ENCODE assay signal across 14 cellular contexts in genomic region chr6:10424005-10424404, GRCh38. TPM values are rescaled to one million over a fixed set of nuclear protein-coding genes. Genes with fewer than 3 reads are reported as not detected.
A peak's percentile ranks its signal among the peaks of the same experiment; 100 is the strongest.
DNase-seq lines count a peak whose midpoint lies in the region; ATAC-seq, FAIRE-seq and TF ChIP-seq lines count a peak whose summit lies in the region.
"Had no signal": no experiment of that assay in that cellular context is flagged by ENCODE, and none has a peak within 500 bp of the region (broad histone marks: within the 10 kb centered on the region; RNA-seq: fewer than 3 reads in every experiment).

No MANE protein-coding gene starts in this region.

- peaks cover 27 to 47% of the 10 kb centered on the region in 2 experiments for H4K20me1 ChIP-seq in H1 (replicated peaks in 1 of 2; ENCODE audit: control insufficient read depth in 1 of 2, insufficient read depth in 2 of 2, low read length in 2 of 2)

- intact Hi-C loops in CD4-positive, alpha-beta memory T cell (cut with micrococcal nuclease) = no loop called here

- WGBS in H1 (ENCODE audit: extremely low coverage in 1 of 2, insufficient coverage in 1 of 2, insufficient read length in 1 of 2, insufficient replicate concordance in 2 of 2, low coverage in 1 of 2, low lambda C conversion rate in 2 of 2, missing lambda C conversion rate in 1 of 2), 2 experiments = 3% methylated on average over 5 of the region's 5 CpGs; no CpG with 5 or more reads in 1 of the 2 experiments

- H3K36me3 Mint-ChIP-seq in CD4-positive, alpha-beta memory T cell = peaks cover 1 to 6% of the 10 kb centered on the region in 2 donors

- no peak overlapping the region for H4K91ac ChIP-seq in H1 (replicated peaks; ENCODE audit: insufficient read length, low read length)

- no peaks in the 10 kb centered on the region for H3K79me2 ChIP-seq in H1 (ENCODE audit: control insufficient read depth in 1 of 2, insufficient read depth in 2 of 2, low read length in 2 of 2)

- H2BK120ac ChIP-seq in H1 (replicated peaks; ENCODE audit: low read depth, low read length) = no peak overlapping the region

- POLR2A ChIA-PET in H1 (lab: Charles Lee; ENCODE audit: partially characterized antibody) = interaction anchor here (1.4 to 2.9 kb wide), 3 partner anchors 9 to 14 kb away, joined by 4 to 10 read pairs (median 5); partner anchors contain the start of gene TFAP2A
- POLR2A ChIA-PET in CD4-positive, alpha-beta memory T cell (lab: Charles Lee; ENCODE audit: partially characterized antibody) = no interaction called here

- H3K79me1 ChIP-seq in H1 (ENCODE audit: low read depth, low read length) = no peaks in the 10 kb centered on the region

- H3K23ac ChIP-seq in H1 (ENCODE audit: insufficient read length) = no peak overlapping the region

- peak overlapping the region in 1 of 2 experiments; percentile 63; a peak in 1 of 4 replicates for H3K4me2 ChIP-seq in H1 (ENCODE audit: insufficient read depth in 1 of 2, low read depth in 2 of 2, low read length in 2 of 2)

- no peak overlapping the region for H3K9ac ChIP-seq in H1 (replicated peaks in 1 of 4; ENCODE audit: extremely low read depth in 1 of 4, low read depth in 3 of 4, low read length in 3 of 4)

- H3K27ac ChIP-seq in H1 (ENCODE audit: low read depth, low read length) = no peak overlapping the region
- H3K27ac ChIP-seq in CD4-positive, alpha-beta memory T cell (ENCODE audit: low read depth, low read length) = no peak overlapping the region
- H3K27ac ChIP-seq: SJCRH30 had no signal

- no peak overlapping the region for H2AFZ ChIP-seq in H1 (ENCODE audit: low read length)

- H2BK5ac ChIP-seq in H1 (ENCODE audit: low read depth, low read length) = no peak overlapping the region

- CTCF ChIA-PET in H1 (lab: Charles Lee; ENCODE audit: partially characterized antibody) = interaction anchor here (0.6 to 21.9 kb wide), 9 partner anchors 9 to 666 kb away, joined by 3 to 365 read pairs (median 4); partner anchors contain the start of gene TFAP2A
- CTCF ChIA-PET in CD4-positive, alpha-beta memory T cell (lab: Charles Lee; ENCODE audit: partially characterized antibody) = no interaction called here

- H2BK15ac ChIP-seq in H1 (ENCODE audit: low read length) = no peak overlapping the region

- H4K5ac ChIP-seq in H1 (ENCODE audit: insufficient read length, low read depth, low read length) = no peak overlapping the region

- no peak overlapping the region for H3K4me3 Mint-ChIP-seq in CD4-positive, alpha-beta memory T cell

- peaks cover 0 to 39% (median 21%) of the 10 kb centered on the region in 4 experiments; a peak in 6 of 7 replicates for H3K4me1 ChIP-seq in H1 (replicated peaks in 1 of 4; ENCODE audit: control insufficient read depth in 3 of 4, insufficient read depth in 4 of 4, low read length in 3 of 4)
- H3K4me1 ChIP-seq in CD4-positive, alpha-beta memory T cell (ENCODE audit: insufficient read depth, low read length) = peaks cover 14% of the 10 kb centered on the region
- H3K4me1 ChIP-seq: SJCRH30 had no signal

- H2BK20ac ChIP-seq in H1 (ENCODE audit: low read length) = no peak overlapping the region

- H3K56ac ChIP-seq in H1 (replicated peaks; ENCODE audit: insufficient read length, low read depth, low read length) = no peak overlapping the region

- peaks cover 0 to 18% (median 6%) of the 10 kb centered on the region in 8 donors for H3K9me3 Mint-ChIP-seq in CD4-positive, alpha-beta memory T cell
- H3K9me3 Mint-ChIP-seq: nephron had no signal

- H3K9me3 ChIP-seq in H1 (ENCODE audit: insufficient read depth in 2 of 2, low read depth in 1 of 2, low read length in 1 of 2) = no peaks in the 10 kb centered on the region
- H3K9me3 ChIP-seq in CD4-positive, alpha-beta memory T cell (ENCODE audit: control insufficient read depth in 1 of 2, low read length in 2 of 2) = no peaks in the 10 kb centered on the region
- H3K9me3 ChIP-seq: SJCRH30 had no signal

- no peak for TF ChIP-seq EP300 in H1 (IDR thresholded peaks at IDR 0.05; ENCODE audit: borderline replicate concordance in 1 of 2, low read depth in 2 of 2, low read length in 2 of 2)

- peaks cover 88 to 98% (median 93%) of the 10 kb centered on the region in 4 experiments for H3K27me3 ChIP-seq in H1 (replicated peaks in 1 of 4; ENCODE audit: control insufficient read depth in 3 of 4, extremely low read depth in 1 of 4, insufficient read depth in 3 of 4, low read length in 3 of 4)
- peaks cover 58% of the 10 kb centered on the region for H3K27me3 ChIP-seq in CD4-positive, alpha-beta memory T cell (ENCODE audit: insufficient read depth, low read length)
- H3K27me3 ChIP-seq: SJCRH30 had no signal

- no peak for FAIRE-seq in H1 (lab: Jason Lieb, UNC)
- FAIRE-seq: D721Med, kidney had no signal

- peaks cover 2% of the 10 kb centered on the region; the same call in 1 of the 2 replicates for H3K23me2 ChIP-seq in H1 (ENCODE audit: low read depth, low read length)

- H2AK5ac ChIP-seq in H1 (ENCODE audit: low read depth, low read length) = no peak overlapping the region

- no peak overlapping the region for H3K14ac ChIP-seq in H1 (ENCODE audit: insufficient read length)

- peaks cover 7 to 29% (median 19%) of the 10 kb centered on the region in 4 donors for H3K4me1 Mint-ChIP-seq in CD4-positive, alpha-beta memory T cell

- no peak for ATAC-seq in HG03139 (IDR thresholded peaks at IDR 0.05; ENCODE audit: unreplicated experiment)

- H3K4me3 ChIP-seq in AG09309 (ENCODE audit: control insufficient read depth, low read depth, low read length) (no peak overlapping the region), H1 (ENCODE audit: extremely low read depth in 1 of 4, insufficient read depth in 2 of 4, low read depth in 3 of 4, low read length in 4 of 4) (no peak overlapping the region)
- no peak overlapping the region for H3K4me3 ChIP-seq in CD4-positive, alpha-beta memory T cell (ENCODE audit: low read length in 2 of 2)
- H3K4me3 ChIP-seq: SJCRH30 had no signal

- H3K27ac Mint-ChIP-seq in CD4-positive, alpha-beta memory T cell = no peak overlapping the region
- H3K27ac Mint-ChIP-seq: nephron had no signal

- H3K27me3 Mint-ChIP-seq in CD4-positive, alpha-beta memory T cell = peaks cover 63 to 65% of the 10 kb centered on the region in 2 donors

- TF ChIP-seq RAD21 in H1 (IDR thresholded peaks at IDR 0.05 in 1 of 2, conservative IDR thresholded peaks at IDR 0.05 in 1 of 2; ENCODE audit: low read depth in 2 of 2, low read length in 2 of 2) = no peak

- peaks cover 0 to 4% (median 0%) of the 10 kb centered on the region in 4 experiments; a peak in 1 of 8 replicates for H3K36me3 ChIP-seq in H1 (ENCODE audit: control insufficient read depth in 2 of 4, insufficient read depth in 4 of 4, low read length in 3 of 4)
- H3K36me3 ChIP-seq in CD4-positive, alpha-beta memory T cell (ENCODE audit: insufficient read depth, low read length) = no peaks in the 10 kb centered on the region
- H3K36me3 ChIP-seq: SJCRH30 had no signal

- H4K8ac ChIP-seq in H1 (ENCODE audit: extremely low read depth, insufficient read depth, low read length) = no peak overlapping the region

- peak; percentile 8 for TF ChIP-seq CTCF in AG09309 (IDR thresholded peaks at IDR 0.05; ENCODE audit: control insufficient read depth, insufficient read depth, low read depth, low read length, missing control alignments)
- peak in 1 of 3 experiments; percentile 26; a peak in 1 of 4 replicates for TF ChIP-seq CTCF in H1 (IDR thresholded peaks at IDR 0.05; ENCODE audit: control extremely low read depth in 1 of 3, insufficient read depth in 1 of 3, low read depth in 1 of 3, low read length in 3 of 3)

- H3K4ac ChIP-seq in H1 (replicated peaks; ENCODE audit: insufficient read length, low read depth, low read length) = no peak overlapping the region

- no peak overlapping the region for H3K18ac ChIP-seq in H1 (ENCODE audit: extremely low read depth, low read length)

- H2BK12ac ChIP-seq in H1 (ENCODE audit: low read depth, low read length) = no peak overlapping the region

- DNase-seq in AG09309 (ENCODE audit: low read depth) (no peak), ELF-1 (ENCODE audit: low read depth, low spot score) (peak; percentile 46), NCI-H146 (lab: John Stamatoyannopoulos, UW) (peak; percentile 91), H1 (ENCODE audit: low read depth in 1 of 2, low spot score in 2 of 2) (peak in 1 of 2 experiments; percentile 50), NCI-H2171 (lab: John Stamatoyannopoulos, UW) (no peak)
- no peak for DNase-seq in central memory CD4-positive, alpha-beta T cell
- no peak for DNase-seq in CD4-positive, alpha-beta memory T cell
- DNase-seq: activated effector memory CD4-positive, alpha-beta T cell treated with Interleukin-2 at 50 U/mL for 16 hours; kidney; NCI-H2171 treated with DMSO at 0.1 percent for 48 hours had no signal

- TF ChIP-seq POLR2A in H1 (IDR thresholded peaks at IDR 0.05; ENCODE audit: control extremely low read depth in 1 of 2, low read depth in 2 of 2, low read length in 2 of 2) = no peak

TF ChIP-seq in H1, 55 proteins besides CTCF, POLR2A, EP300 and RAD21:
- TF ChIP-seq CREB1 (IDR thresholded peaks at IDR 0.05) (no peak), ZNF274 (IDR thresholded peaks at IDR 0.05; ENCODE audit: borderline replicate concordance, extremely low read depth, low read length) (no peak), GABPA (IDR thresholded peaks at IDR 0.05; ENCODE audit: borderline replicate concordance, insufficient read depth, low read length) (no peak), TCF12 (IDR thresholded peaks at IDR 0.05; ENCODE audit: low read depth, low read length) (0 out of 2 replicates have a peak, but pooled peaks have one; percentile 5), PHF8 (conservative IDR thresholded peaks at IDR 0.05; ENCODE audit: low read depth, low read length) (no peak)

RNA-seq across cellular contexts. Expression of gene TFAP2A, which starts 9.1 kb away (rescaled TPM):
- 0.10 TPM in 1 of 2 replicates, not detected in the other for total RNA-seq in H1 (2021; fragmentation: NEBNext Ultra II Directional; extraction: Animal tissue kit (Norgen Biotek cat#: 25700))
- 0.23 and 0.24 TPM in 2 replicates for polyA plus RNA-seq in H1 (2011; rRNA removed)
- 0.12 TPM for polyA plus RNA-seq in H1 (2011; cell fraction: cytosol; rRNA removed)
- 0.24 TPM for polyA plus RNA-seq in H1 (2011; cell fraction: nucleus; rRNA removed)
- polyA plus RNA-seq in H1 (2012, experiment 1 of 2) = 0.25 to 0.49 TPM (median 0.33 TPM) in 4 replicates
- polyA plus RNA-seq in H1 (2012, experiment 2 of 2) = 0.30 TPM
- polyA plus RNA-seq in H1 (2013, experiment 1 of 2) = 0.08 TPM
- polyA plus RNA-seq in H1 (2013, experiment 2 of 2) = 0.07 TPM
- polyA minus RNA-seq in H1 (2011; rRNA and poly(A)+ RNA removed) = 0.41 TPM in 1 of 2 replicates, not detected in the other
- 2.3 TPM for polyA minus RNA-seq in H1 (2011; cell fraction: cytosol; rRNA and poly(A)+ RNA removed)
- polyA minus RNA-seq in H1 (2011; cell fraction: nucleus; rRNA and poly(A)+ RNA removed) = 1.1 TPM
- total RNA-seq in CD4-positive, alpha-beta memory T cell = not detected
- polyA plus RNA-seq in CD4-positive, alpha-beta memory T cell = not detected

Comparison
In these comparisons a context has a peak if more than half of its experiments do, and no peak if none do; other contexts are left out.
1. DNase-seq: peak in ELF-1 (single experiment) and NCI-H146 (single experiment); none in AG09309 (single experiment), NCI-H2171 (single experiment), central memory CD4-positive, alpha-beta T cell (single experiment) and CD4-positive, alpha-beta memory T cell (0 of 5).